In the genomic region with DNA sequence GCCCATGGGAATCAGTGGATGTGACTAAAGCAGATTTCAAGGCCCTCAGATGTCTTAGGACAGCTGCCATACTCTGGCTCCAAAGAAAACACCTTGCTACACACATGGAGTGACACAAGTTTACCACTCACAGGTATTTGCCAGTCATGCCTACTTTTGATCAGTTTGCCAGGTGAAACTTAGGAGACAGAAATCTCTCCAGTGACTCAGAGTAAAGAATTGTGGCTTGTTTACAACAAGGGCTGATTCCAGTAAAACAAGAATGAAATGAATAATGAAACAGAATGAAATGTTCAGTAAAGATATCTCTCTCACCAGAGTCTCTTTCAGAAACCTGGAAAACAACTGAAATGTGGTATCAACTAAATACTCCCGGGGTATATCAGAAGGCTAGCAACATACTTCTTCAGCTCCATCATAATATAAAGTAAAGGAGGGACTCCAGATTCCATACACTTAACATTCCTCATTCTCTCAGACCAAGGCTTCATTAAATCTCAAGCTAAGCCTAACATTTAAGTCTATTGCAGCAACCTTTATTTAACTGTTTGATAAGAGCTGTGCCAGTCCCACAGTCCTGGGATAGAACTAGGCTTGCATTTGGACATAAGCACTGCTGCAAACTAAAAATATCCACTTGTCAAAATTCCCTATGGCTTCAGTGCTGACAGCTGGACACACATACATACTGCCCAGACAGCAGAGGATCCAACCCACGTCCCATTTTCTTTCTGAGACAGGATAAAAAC, we compare ENCODE assay signal across 18 cellular contexts.
DNase-seq lines count a peak whose midpoint lies in the region; ATAC-seq and TF ChIP-seq lines count a peak whose summit lies in the region.
"Had no signal": no experiment of that assay in that cellular context is flagged by ENCODE, and none has a peak within 500 bp of the region (broad histone marks: within the 10 kb centered on the region; RNA-seq: fewer than 3 reads in every experiment).

No MANE protein-coding gene starts in this region.

- H3K9ac ChIP-seq in IMR-90 (ENCODE audit: low read depth, low read length), result 0 out of 2 replicates have a peak overlapping the region, but pooled peaks have one; percentile 35

- H4K8ac ChIP-seq in IMR-90 (ENCODE audit: low read depth in 2 of 2, low read length in 2 of 2), result peak overlapping the region; percentile 16 to 61; a peak in 1 of 4 replicates

- H3K9me3 Mint-ChIP-seq in Caco-2 (ENCODE audit: unreplicated experiment), result no peaks in the 10 kb centered on the region
- H3K9me3 Mint-ChIP-seq: activated naive CD8-positive, alpha-beta T cell treated with anti-CD3 and anti-CD28 coated beads, Interleukin-2, amount 10 ng/mL, durations not matched to agents 7 days and 5 days; T-helper 2 cell treated with Interferon-gamma antibody and Interleukin-4, amounts not matched to agents 5 μg/mL and 100 μg/mL, for 36 hours had no signal

- ATAC-seq in IMR-90 (ENCODE audit: low read depth) (peak; percentile 74), heart left ventricle (peak; percentile 83 to 92 (median 90)), HG03469 (IDR thresholded peaks at IDR 0.05; ENCODE audit: unreplicated experiment) (no peak), HG02759 (IDR thresholded peaks at IDR 0.05; ENCODE audit: unreplicated experiment) (no peak)

- H2AFZ ChIP-seq in IMR-90 (replicated peaks; ENCODE audit: low read length, poor library complexity), result no peak overlapping the region

- peak overlapping the region; percentile 32 for H2BK20ac ChIP-seq in IMR-90 (ENCODE audit: low read depth, low read length)

- peak overlapping the region; percentile 62 for H3K4ac ChIP-seq in IMR-90 (ENCODE audit: low read depth, low read length)

- H3K14ac ChIP-seq in IMR-90 (replicated peaks; ENCODE audit: low read depth, low read length), result 0 out of 2 replicates have a peak overlapping the region, but pooled peaks have one; percentile 12

- H3K27ac ChIP-seq in IMR-90 (ENCODE audit: insufficient read depth, low read length) (peak overlapping the region; percentile 7; the same call in 1 of the 2 replicates), heart left ventricle (peak overlapping the region; percentile 36 to 84 (median 58)), prostate gland (no peak overlapping the region)
- H3K27ac ChIP-seq: HL-60 had no signal

- H2AK5ac ChIP-seq in IMR-90 (ENCODE audit: low read depth, low read length), result no peak overlapping the region; the same call in 1 of the 2 replicates

- no peak for TF ChIP-seq RAD21 in IMR-90 (IDR thresholded peaks at IDR 0.05; ENCODE audit: low read length)

- CTCF ChIA-PET in IMR-90 (lab: Yijun Ruan, JAX), result no interaction called here
- CTCF ChIA-PET in Caco-2 (lab: Charles Lee), result no interaction called here

- no TSS peak for BruUV-seq in IMR-90 (replicated peaks; lab: Mats Ljungman, UMichigan)
- BruUV-seq in Caco-2 (replicated peaks; lab: Mats Ljungman, UMichigan), result no TSS peak

- H3K27me3 ChIP-seq in IMR-90 (ENCODE audit: control insufficient read depth, insufficient read depth, low read length), result no peaks in the 10 kb centered on the region
- no peaks in the 10 kb centered on the region for H3K27me3 ChIP-seq in heart left ventricle
- no peaks in the 10 kb centered on the region for H3K27me3 ChIP-seq in prostate gland (replicated peaks; ENCODE audit: insufficient read depth)
- H3K27me3 ChIP-seq in Caco-2 (replicated peaks; ENCODE audit: control insufficient read depth, insufficient read depth, low read length), result no peaks in the 10 kb centered on the region

- TF ChIP-seq POLR2A in IMR-90 (IDR thresholded peaks at IDR 0.05; ENCODE audit: low read depth, low read length), result no peak
- no peak for TF ChIP-seq POLR2A in heart left ventricle (IDR thresholded peaks at IDR 0.05)
- no peak for TF ChIP-seq POLR2A in prostate gland (IDR thresholded peaks at IDR 0.05)

- no peaks in the 10 kb centered on the region for H4K20me1 ChIP-seq in IMR-90 (ENCODE audit: insufficient read depth, low read length)

- H3K27me3 Mint-ChIP-seq in Caco-2 (ENCODE audit: insufficient read depth, unreplicated experiment), result no peaks in the 10 kb centered on the region

- H3K4me2 ChIP-seq in IMR-90 (ENCODE audit: low read depth, low read length), result peak overlapping the region; percentile 27; the same call in 1 of the 2 replicates

- H3K27ac Mint-ChIP-seq in Caco-2 (ENCODE audit: unreplicated experiment), result no peak overlapping the region
- H3K27ac Mint-ChIP-seq: activated naive CD8-positive, alpha-beta T cell treated with anti-CD3 and anti-CD28 coated beads, Interleukin-2, amount 10 ng/mL, durations not matched to agents 7 days and 5 days; T-helper 2 cell treated with Interferon-gamma antibody and Interleukin-4, amounts not matched to agents 5 μg/mL and 100 μg/mL, for 36 hours had no signal

- POLR2A ChIA-PET in IMR-90 (lab: Charles Lee; ENCODE audit: unreplicated experiment), result no interaction called here
- POLR2A ChIA-PET in Caco-2 (lab: Charles Lee), result no interaction called here

- peak overlapping the region; percentile 80 for H4K91ac ChIP-seq in IMR-90 (ENCODE audit: insufficient read depth, low read depth, low read length)

- H3K9me3 ChIP-seq in IMR-90 (ENCODE audit: control insufficient read depth, insufficient read depth, low read length), result no peaks in the 10 kb centered on the region
- no peaks in the 10 kb centered on the region for H3K9me3 ChIP-seq in heart left ventricle
- no peaks in the 10 kb centered on the region for H3K9me3 ChIP-seq in prostate gland
- no peaks in the 10 kb centered on the region for H3K9me3 ChIP-seq in Caco-2
- H3K9me3 ChIP-seq: HAP-1, thoracic aorta had no signal

- peaks cover 8% of the 10 kb centered on the region for H3K36me3 ChIP-seq in IMR-90 (ENCODE audit: control insufficient read depth, insufficient read depth, low read length)
- peaks cover 0 to 64% (median 20%) of the 10 kb centered on the region in 9 donors for H3K36me3 ChIP-seq in heart left ventricle
- H3K36me3 ChIP-seq in prostate gland, result no peaks in the 10 kb centered on the region
- no peaks in the 10 kb centered on the region for H3K36me3 ChIP-seq in Caco-2 (ENCODE audit: control insufficient read depth, insufficient read depth, low read length)
- H3K36me3 ChIP-seq: HAP-1, thoracic aorta had no signal

- in situ Hi-C loops in IMR-90 (cut with MboI; ENCODE audit: low sequenced_read_pairs), result no loop called here

- no peak overlapping the region; the same call in 1 of the 2 replicates for H4K5ac ChIP-seq in IMR-90 (ENCODE audit: low read depth, low read length)

- intact Hi-C loops in IMR-90 (cut with micrococcal nuclease) (no loop called here), heart left ventricle (cut with DNase I) (loop anchor here in 2 of 10 donors (10.0 kb wide), 1 partner anchor 138 kb away; no protein-coding TSS in a partner anchor), prostate gland (cut with DNase I) (no loop called here), head of caudate nucleus (cut with DNase I) (no loop called here), Caco-2 (cut with micrococcal nuclease; ENCODE audit: unreplicated experiment) (no loop called here)

- DNase-seq in IMR-90 (peak; percentile 52), cardiac fibroblast (ENCODE audit: low read depth in 2 of 2) (peak; percentile 17 to 26), heart left ventricle (no peak), prostate gland (ENCODE audit: low spot score) (peak; percentile 9), head of caudate nucleus (no peak), Caco-2 (no peak)
- DNase-seq: activated CD4-positive, alpha-beta T cell treated with anti-CD3 and anti-CD28 coated beads for 4 hours; activated naive CD8-positive, alpha-beta T cell treated with anti-CD3 and anti-CD28 coated beads, Interleukin-2, amount 10 ng/mL, durations not matched to agents 7 days and 5 days; C1 segment of cervical spinal cord; NCI-H187; NCI-H69 had no signal

- no peak overlapping the region for H2AK9ac ChIP-seq in IMR-90 (replicated peaks; ENCODE audit: low read depth, low read length, poor library complexity)

- TF ChIP-seq CTCF in IMR-90 (conservative IDR thresholded peaks at IDR 0.05; ENCODE audit: low read depth, low read length) (no peak), cardiac fibroblast (IDR thresholded peaks at IDR 0.05; ENCODE audit: low read depth, low read length) (no peak), heart left ventricle (IDR thresholded peaks at IDR 0.05) (no peak), prostate gland (IDR thresholded peaks at IDR 0.05) (no peak), Caco-2 (IDR thresholded peaks at IDR 0.05; ENCODE audit: insufficient read depth in 1 of 2, low read depth in 1 of 2, low read length in 1 of 2, severe bottlenecking in 1 of 2, unreplicated experiment in 1 of 2) (no peak)

- H3K9me1 ChIP-seq in IMR-90 (ENCODE audit: insufficient read depth, low read length), result peaks cover 10% of the 10 kb centered on the region; the same call in 1 of the 2 replicates

- H3K4me3 ChIP-seq in IMR-90 (ENCODE audit: insufficient read depth, low read depth, low read length) (no peak overlapping the region), cardiac fibroblast (replicated peaks in 1 of 2; ENCODE audit: low read depth in 2 of 2, low read length in 2 of 2) (no peak overlapping the region), heart left ventricle (no peak overlapping the region), prostate gland (no peak overlapping the region), Caco-2 (ENCODE audit: low read depth, low read length) (no peak overlapping the region)
- H3K4me3 ChIP-seq: coronary artery, HAP-1, thoracic aorta had no signal

- H3K79me1 ChIP-seq in IMR-90 (ENCODE audit: low read depth in 1 of 2, low read length in 2 of 2), result peaks cover 0 to 4% of the 10 kb centered on the region in 2 experiments; a peak in 1 of 4 replicates

- H3K4me1 ChIP-seq in IMR-90 (ENCODE audit: control insufficient read depth, insufficient read depth, low read length) (peaks cover 13% of the 10 kb centered on the region), heart left ventricle (peaks cover 0 to 39% (median 24%) of the 10 kb centered on the region in 12 donors), prostate gland (replicated peaks) (no peaks in the 10 kb centered on the region), Caco-2 (no peaks in the 10 kb centered on the region)

- peaks cover 8% of the 10 kb centered on the region for H3K36me3 Mint-ChIP-seq in Caco-2 (ENCODE audit: insufficient read depth, unreplicated experiment)
- H3K36me3 Mint-ChIP-seq: activated naive CD8-positive, alpha-beta T cell treated with anti-CD3 and anti-CD28 coated beads, Interleukin-2, amount 10 ng/mL, durations not matched to agents 7 days and 5 days had no signal

- peak overlapping the region; percentile 9; the same call in 1 of the 2 replicates for H3K18ac ChIP-seq in IMR-90 (ENCODE audit: low read depth, low read length)

- H3K56ac ChIP-seq in IMR-90 (ENCODE audit: extremely low read depth, insufficient read depth, low read length), result no peak overlapping the region

- dilution Hi-C loops in IMR-90 (cut with HindIII; ENCODE audit: low sequenced_read_pairs, unreplicated experiment), result no loop called here

- H3K4me1 Mint-ChIP-seq in Caco-2 (ENCODE audit: low read depth, unreplicated experiment), result no peaks in the 10 kb centered on the region
- H3K4me1 Mint-ChIP-seq: activated naive CD8-positive, alpha-beta T cell treated with anti-CD3 and anti-CD28 coated beads, Interleukin-2, amount 10 ng/mL, durations not matched to agents 7 days and 5 days had no signal

- H2BK120ac ChIP-seq in IMR-90 (ENCODE audit: low read depth, low read length), result peak overlapping the region; percentile 55

- peak overlapping the region; percentile 29; the same call in 2 of the 3 replicates for H2BK15ac ChIP-seq in IMR-90 (ENCODE audit: low read depth, low read length)

- H3K23ac ChIP-seq in IMR-90 (ENCODE audit: low read depth, low read length), result peak overlapping the region; percentile 49; the same call in 1 of the 2 replicates

- peak overlapping the region; percentile 46 for H2BK5ac ChIP-seq in IMR-90 (ENCODE audit: low read depth, low read length, poor library complexity, severe bottlenecking)

- WGBS in IMR-90 (ENCODE audit: extremely low coverage in 2 of 2, insufficient read length in 1 of 2), 2 experiments, result no CpG with 5 or more reads among the region's 2 CpGs
- 34 to 39% (median 37%) methylated on average over 2 of the region's 2 CpGs for WGBS in heart left ventricle, 4 donors
- WGBS in prostate gland, result 82% methylated on average over 2 of the region's 2 CpGs

- no peak overlapping the region for H3K4me3 Mint-ChIP-seq in Caco-2 (ENCODE audit: unreplicated experiment)
- H3K4me3 Mint-ChIP-seq: activated naive CD8-positive, alpha-beta T cell treated with anti-CD3 and anti-CD28 coated beads, Interleukin-2, amount 10 ng/mL, durations not matched to agents 7 days and 5 days; T-helper 2 cell treated with Interferon-gamma antibody and Interleukin-4, amounts not matched to agents 5 μg/mL and 100 μg/mL, for 36 hours had no signal

Comparison
In these comparisons a context has a peak if more than half of its experiments do, and no peak if none do; other contexts are left out.
1. ATAC-seq: peak in IMR-90 (single experiment) and heart left ventricle (4 of 4); none in HG03469 (single experiment) and HG02759 (single experiment).
2. DNase-seq: peak in IMR-90 (single experiment), cardiac fibroblast (2 of 2) and prostate gland (single experiment); none in heart left ventricle (0 of 5), head of caudate nucleus (0 of 42) and Caco-2 (0 of 2).
3. H3K27ac ChIP-seq: peak in IMR-90 (single experiment) and heart left ventricle (12 of 12); none in prostate gland (0 of 2).